Comparison of ENCODE assay signal across 22 cellular contexts in the genomic region with DNA sequence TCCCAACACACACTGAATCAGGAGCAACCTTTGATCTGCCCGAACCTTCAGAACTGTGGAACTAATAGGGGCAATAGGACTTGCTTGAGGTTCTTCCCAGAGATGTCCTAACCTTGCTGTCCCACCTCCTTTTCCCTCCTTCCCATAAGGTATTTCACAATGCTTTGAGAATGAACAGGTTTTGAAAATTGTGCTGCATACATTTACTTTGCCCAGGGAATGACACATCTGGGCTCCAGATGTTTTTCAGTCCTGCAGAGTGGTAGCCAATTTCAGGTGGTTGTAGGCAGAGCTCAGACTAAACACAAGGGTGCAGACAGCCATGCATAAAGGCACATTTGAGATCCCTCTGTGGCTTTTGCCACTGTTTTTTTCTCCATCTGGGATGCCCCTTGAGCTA.
DNase-seq lines count a peak whose midpoint lies in the region; ATAC-seq and TF ChIP-seq lines count a peak whose summit lies in the region.
"Had no signal": no experiment of that assay in that cellular context is flagged by ENCODE, and none has a peak within 500 bp of the region (broad histone marks: within the 10 kb centered on the region; RNA-seq: fewer than 3 reads in every experiment).

No MANE protein-coding gene starts in this region.

- POLR2A ChIA-PET in MCF 10A (lab: Yijun Ruan, JAX), result no interaction called here

- H3K4me3 Mint-ChIP-seq in MCF 10A (ENCODE audit: unreplicated experiment), result no peak overlapping the region
- H3K4me3 Mint-ChIP-seq: CD8-positive, alpha-beta T cell had no signal

- intact Hi-C loops in MCF 10A (cut with micrococcal nuclease) (no loop called here), breast epithelium (cut with DNase I; ENCODE audit: low total_unique reads) (no loop called here), thyroid gland (cut with DNase I) (no loop called here)

- H3K36me3 ChIP-seq in breast epithelium (no peaks in the 10 kb centered on the region), thyroid gland (no peaks in the 10 kb centered on the region)
- H3K36me3 ChIP-seq: SJCRH30 had no signal

- no peaks in the 10 kb centered on the region for H3K36me3 Mint-ChIP-seq in MCF 10A (ENCODE audit: insufficient read depth, unreplicated experiment)
- H3K36me3 Mint-ChIP-seq: CD8-positive, alpha-beta T cell had no signal

- TF ChIP-seq CTCF in MCF 10A (IDR thresholded peaks at IDR 0.05; ENCODE audit: unreplicated experiment), result no peak
- no peak for TF ChIP-seq CTCF in breast epithelium (IDR thresholded peaks at IDR 0.05)
- no peak for TF ChIP-seq CTCF in thyroid gland (IDR thresholded peaks at IDR 0.05)

- no peaks in the 10 kb centered on the region for H3K27me3 Mint-ChIP-seq in MCF 10A (ENCODE audit: insufficient read depth, unreplicated experiment)

- no TSS peak for BruUV-seq in MCF 10A (replicated peaks; lab: Mats Ljungman, UMichigan)

- whole genome bisulfite sequencing in thyroid gland, 2 donors, result 91 to 100% methylated on average over 1 of the region's 1 CpG

- no peak overlapping the region for H3K4me3 ChIP-seq in breast epithelium
- no peak overlapping the region for H3K4me3 ChIP-seq in thyroid gland (replicated peaks in 1 of 3)
- H3K4me3 ChIP-seq: SJCRH30 had no signal

- H3K9me3 Mint-ChIP-seq in MCF 10A (ENCODE audit: unreplicated experiment), result no peaks in the 10 kb centered on the region
- H3K9me3 Mint-ChIP-seq: CD8-positive, alpha-beta T cell had no signal

- no peak for ATAC-seq in esophagus mucosa
- ATAC-seq: CD8-positive, alpha-beta T cell; Panc1 had no signal

- peaks cover 23% of the 10 kb centered on the region for H3K4me1 Mint-ChIP-seq in MCF 10A (ENCODE audit: insufficient read depth, unreplicated experiment)

- peak overlapping the region; percentile 3 for H3K27ac Mint-ChIP-seq in MCF 10A (ENCODE audit: low read depth, unreplicated experiment)
- H3K27ac Mint-ChIP-seq: CD8-positive, alpha-beta T cell had no signal

- no peak overlapping the region for H3K27ac ChIP-seq in breast epithelium
- peak overlapping the region; percentile 9 to 98 (median 95) for H3K27ac ChIP-seq in thyroid gland
- H3K27ac ChIP-seq: SJCRH30 had no signal

- peak; percentile 28 for DNase-seq in MCF 10A (ENCODE audit: unreplicated experiment)
- no peak for DNase-seq in breast epithelium (ENCODE audit: low spot score in 2 of 2)
- DNase-seq in amniotic epithelial cell (ENCODE audit: low read depth), result peak; percentile 38
- peak; percentile 27 for DNase-seq in fibroblast of peridontal ligament (ENCODE audit: extremely low read depth)
- no peak for DNase-seq in thyroid gland
- no peak for DNase-seq in hepatic stellate cell (ENCODE audit: low spot score)
- no peak for DNase-seq in EL
- DNase-seq: 8988T; AML-193; C1 segment of cervical spinal cord; CD8-positive, alpha-beta T cell; DND-41; KG1; NCI-H1105; NCI-H146; NCI-H2029 treated with DMSO at 0.1 percent for 48 hours; NCI-H2171 treated with DMSO at 0.1 percent for 48 hours; NCI-H524 treated with DMSO at 0.1 percent for 48 hours; NCI-H82; SJCRH30 had no signal

- H3K27me3 ChIP-seq in breast epithelium (no peaks in the 10 kb centered on the region), thyroid gland (no peaks in the 10 kb centered on the region)
- H3K27me3 ChIP-seq: SJCRH30 had no signal

- CTCF ChIA-PET in MCF 10A (lab: Yijun Ruan, JAX), result interaction anchor here (0.6 kb wide), 1 partner anchor 128 kb away, joined by 3 read pairs; no protein-coding TSS in a partner anchor

- no peaks in the 10 kb centered on the region for H3K4me1 ChIP-seq in breast epithelium
- peaks cover 55 to 76% of the 10 kb centered on the region in 2 donors for H3K4me1 ChIP-seq in thyroid gland
- H3K4me1 ChIP-seq: SJCRH30 had no signal

- no peak for TF ChIP-seq POLR2A in breast epithelium (IDR thresholded peaks at IDR 0.05)
- TF ChIP-seq POLR2A in thyroid gland (IDR thresholded peaks at IDR 0.05), result no peak

- H3K9me3 ChIP-seq in breast epithelium (no peaks in the 10 kb centered on the region), thyroid gland (no peaks in the 10 kb centered on the region)
- H3K9me3 ChIP-seq: SJCRH30 had no signal

Comparison
In these comparisons a context has a peak if more than half of its experiments do, and no peak if none do; other contexts are left out.
1. DNase-seq: peak in MCF 10A (single experiment), amniotic epithelial cell (single experiment) and fibroblast of peridontal ligament (single experiment); none in breast epithelium (0 of 2), thyroid gland (0 of 2), hepatic stellate cell (single experiment) and EL (single experiment).
2. H3K27ac ChIP-seq: peak in thyroid gland (3 of 3); none in breast epithelium (0 of 2).